ENCODE assay signal across 24 cellular contexts in the genomic region with DNA sequence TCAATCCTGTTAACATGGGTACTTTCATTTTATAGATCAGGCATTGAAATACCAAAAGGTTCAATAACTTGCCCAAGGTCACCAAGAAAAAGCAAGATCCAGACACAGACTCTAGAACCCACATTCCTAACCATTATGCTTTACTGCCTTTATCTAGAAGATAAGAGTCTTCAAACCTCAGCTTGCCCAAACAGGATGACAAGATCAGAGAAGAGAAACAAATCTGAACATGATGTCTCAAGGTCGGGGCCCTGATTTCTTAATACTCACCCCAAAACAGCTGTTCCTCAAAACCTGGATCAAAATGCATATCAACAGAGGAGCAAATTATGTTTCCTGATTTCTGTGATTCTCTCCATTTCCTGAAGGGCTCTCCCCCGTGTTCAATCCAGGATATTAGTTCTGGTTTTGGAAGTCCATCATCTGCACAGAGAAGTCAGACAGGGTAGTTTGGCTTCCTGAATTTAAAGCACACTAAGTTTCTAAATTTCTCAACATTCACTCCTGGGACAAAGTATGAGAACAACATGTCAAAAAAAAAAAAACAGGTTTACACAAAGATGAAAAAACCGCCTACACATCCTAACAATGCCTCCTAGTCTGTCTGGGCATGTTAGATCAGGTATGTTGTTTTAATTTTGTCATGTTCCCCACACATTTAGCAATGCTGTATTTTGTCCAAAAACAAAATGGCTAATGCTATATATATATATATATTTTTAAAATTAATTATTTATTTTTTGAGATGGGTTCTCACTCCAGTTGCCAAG. TPM values are rescaled to one million over a fixed set of nuclear protein-coding genes. Genes with fewer than 3 reads are reported as not detected.
DNase-seq lines count a peak whose midpoint lies in the region; ATAC-seq and TF ChIP-seq lines count a peak whose summit lies in the region.
"Had no signal": no experiment of that assay in that cellular context is flagged by ENCODE, and none has a peak within 500 bp of the region (broad histone marks: within the 10 kb centered on the region; RNA-seq: fewer than 3 reads in every experiment).

No MANE protein-coding gene starts in this region.

- H3K9me3 ChIP-seq in BLaER1 treated with 17β-estradiol and CSF1 and Interleukin-3, amounts not matched to agents 10 nM and 100 nM (replicated peaks in 1 of 11): peaks cover 5 to 21% (median 15%) of the 10 kb centered on the region in 11 experiments; a peak in 21 of 22 replicates
- no peaks in the 10 kb centered on the region for H3K9me3 ChIP-seq in CD8-positive, alpha-beta memory T cell (ENCODE audit: low read length)
- H3K9me3 ChIP-seq in colonic mucosa: no peaks in the 10 kb centered on the region
- H3K9me3 ChIP-seq: gastroesophageal sphincter, SJCRH30, uterus had no signal

- peak overlapping the region in 3 of 11 experiments; percentile 15 to 25 (median 16); a peak in 1 of 22 replicates for H3K9ac ChIP-seq in BLaER1 treated with 17β-estradiol and CSF1 and Interleukin-3, amounts not matched to agents 10 nM and 100 nM
- H3K9ac ChIP-seq in colonic mucosa (ENCODE audit: low read depth in 2 of 2, low read length in 2 of 2): no peak overlapping the region
- H3K9ac ChIP-seq: parathyroid adenoma had no signal

- H3K27ac ChIP-seq in BLaER1 treated with 17β-estradiol and CSF1 and Interleukin-3, amounts not matched to agents 10 nM and 100 nM: peak overlapping the region in 9 of 11 experiments; percentile 1 to 52 (median 37); a peak in 11 of 22 replicates
- no peak overlapping the region for H3K27ac ChIP-seq in CD8-positive, alpha-beta memory T cell (ENCODE audit: low read depth, low read length)
- peak overlapping the region; percentile 47 for H3K27ac ChIP-seq in foreskin keratinocyte
- H3K27ac ChIP-seq in colonic mucosa: no peak overlapping the region
- H3K27ac ChIP-seq: gastroesophageal sphincter, parathyroid adenoma, SJCRH30, uterus had no signal

- DNase-seq in CD8-positive, alpha-beta memory T cell: no peak
- DNase-seq in activated naive CD8-positive, alpha-beta T cell treated with anti-CD3 and anti-CD28 coated beads, Interleukin-2, amount 10 ng/mL, durations not matched to agents 7 days and 5 days: no peak
- peak; percentile 61 to 65 for DNase-seq in foreskin keratinocyte
- no peak for DNase-seq in natural killer cell
- DNase-seq in colonic mucosa: no peak
- DNase-seq in DMS53 treated with DMSO at 0.1 percent for 48 hours (lab: John Stamatoyannopoulos, UW; ENCODE audit: unreplicated experiment): no peak
- DNase-seq: ACHN; effector CD8-positive, alpha-beta T cell; hippocampal formation; KG1; left ventricle myocardium superior; NCI-H1694 treated with DMSO at 0.1 percent for 48 hours; NCI-H526; right cardiac atrium; SJCRH30; stimulated activated CD4-positive, alpha-beta T cell treated with anti-CD3 and anti-CD28 coated beads, Interleukin-4, amount 100 ng/mL, for 1 hour; stimulated activated naive B cell treated with anti-CD40 and anti-IgM and Interleukin-4, amounts not matched to agents 10 μg/mL and 1 μg/mL and 100 μg/mL, for 72 hours; uterus had no signal

- H3K4me3 Mint-ChIP-seq in CD8-positive, alpha-beta memory T cell: no peak overlapping the region
- H3K4me3 Mint-ChIP-seq in activated naive CD8-positive, alpha-beta T cell treated with anti-CD3 and anti-CD28 coated beads, Interleukin-2, amount 10 ng/mL, durations not matched to agents 7 days and 5 days: no peak overlapping the region
- H3K4me3 Mint-ChIP-seq in natural killer cell: no peak overlapping the region
- H3K4me3 Mint-ChIP-seq: brain; stimulated activated naive B cell treated with anti-CD40 and anti-IgM and Interleukin-4, amounts not matched to agents 10 μg/mL and 1 μg/mL and 100 μg/mL, for 72 hours had no signal

- TF ChIP-seq CTCF in foreskin keratinocyte (conservative IDR thresholded peaks at IDR 0.05): no peak
- no peak for TF ChIP-seq CTCF in natural killer cell (IDR thresholded peaks at IDR 0.05)
- no peak for TF ChIP-seq CTCF in colonic mucosa (IDR thresholded peaks at IDR 0.05)

- no peak for ATAC-seq in activated naive CD8-positive, alpha-beta T cell treated with anti-CD3 and anti-CD28 coated beads, Interleukin-2, amount 10 ng/mL, durations not matched to agents 7 days and 5 days (ENCODE audit: low read depth)
- ATAC-seq in foreskin keratinocyte: peak; percentile 40
- no peak for ATAC-seq in natural killer cell
- no peak for ATAC-seq in GM21447 (IDR thresholded peaks at IDR 0.05; ENCODE audit: unreplicated experiment)
- ATAC-seq: gastroesophageal sphincter; left ventricle myocardium superior; Panc1; right cardiac atrium; stimulated activated naive B cell treated with anti-CD40 and anti-IgM and Interleukin-4, amounts not matched to agents 10 μg/mL and 1 μg/mL and 100 μg/mL, for 72 hours had no signal

- peaks cover 0 to 56% (median 8%) of the 10 kb centered on the region in 3 donors for H3K36me3 Mint-ChIP-seq in CD8-positive, alpha-beta memory T cell
- H3K36me3 Mint-ChIP-seq in activated naive CD8-positive, alpha-beta T cell treated with anti-CD3 and anti-CD28 coated beads, Interleukin-2, amount 10 ng/mL, durations not matched to agents 7 days and 5 days: peaks cover 8% of the 10 kb centered on the region
- H3K36me3 Mint-ChIP-seq in natural killer cell: peaks cover 8% of the 10 kb centered on the region

- H3K27me3 ChIP-seq in BLaER1 treated with 17β-estradiol and CSF1 and Interleukin-3, amounts not matched to agents 10 nM and 100 nM: no peaks in the 10 kb centered on the region
- no peaks in the 10 kb centered on the region for H3K27me3 ChIP-seq in CD8-positive, alpha-beta memory T cell (ENCODE audit: insufficient read depth, low read length, poor library complexity, severe bottlenecking)
- no peaks in the 10 kb centered on the region for H3K27me3 ChIP-seq in foreskin keratinocyte
- no peaks in the 10 kb centered on the region for H3K27me3 ChIP-seq in colonic mucosa
- H3K27me3 ChIP-seq: gastroesophageal sphincter, SJCRH30, uterus had no signal

- no peak overlapping the region for H3K4me3 ChIP-seq in BLaER1 treated with 17β-estradiol and CSF1 and Interleukin-3, amounts not matched to agents 10 nM and 100 nM
- no peak overlapping the region for H3K4me3 ChIP-seq in CD8-positive, alpha-beta memory T cell (ENCODE audit: low read length)
- H3K4me3 ChIP-seq in colonic mucosa: no peak overlapping the region
- H3K4me3 ChIP-seq: gastroesophageal sphincter, SJCRH30, uterus had no signal

- POLR2A ChIA-PET in CD8-positive, alpha-beta memory T cell (lab: Charles Lee): no interaction called here
- POLR2A ChIA-PET in activated naive CD8-positive, alpha-beta T cell treated with anti-CD3 and anti-CD28 coated beads, Interleukin-2, amount 10 ng/mL, durations not matched to agents 7 days and 5 days (lab: Charles Lee): no interaction called here

- no peaks in the 10 kb centered on the region; a peak in 3 of 22 replicates for H4K20me1 ChIP-seq in BLaER1 treated with 17β-estradiol and CSF1 and Interleukin-3, amounts not matched to agents 10 nM and 100 nM

- H3K4me2 ChIP-seq in BLaER1 treated with 17β-estradiol and CSF1 and Interleukin-3, amounts not matched to agents 10 nM and 100 nM: peak overlapping the region in 8 of 11 experiments; percentile 4 to 58 (median 16); a peak in 9 of 22 replicates

- no peaks in the 10 kb centered on the region for H3K9me3 Mint-ChIP-seq in CD8-positive, alpha-beta memory T cell
- H3K9me3 Mint-ChIP-seq in activated naive CD8-positive, alpha-beta T cell treated with anti-CD3 and anti-CD28 coated beads, Interleukin-2, amount 10 ng/mL, durations not matched to agents 7 days and 5 days: no peaks in the 10 kb centered on the region
- H3K9me3 Mint-ChIP-seq in natural killer cell: no peaks in the 10 kb centered on the region
- H3K9me3 Mint-ChIP-seq: stimulated activated naive B cell treated with anti-CD40 and anti-IgM and Interleukin-4, amounts not matched to agents 10 μg/mL and 1 μg/mL and 100 μg/mL, for 72 hours had no signal

- peak overlapping the region in 6 of 8 donors; percentile 24 to 76 (median 50) for H3K27ac Mint-ChIP-seq in CD8-positive, alpha-beta memory T cell
- H3K27ac Mint-ChIP-seq in activated naive CD8-positive, alpha-beta T cell treated with anti-CD3 and anti-CD28 coated beads, Interleukin-2, amount 10 ng/mL, durations not matched to agents 7 days and 5 days: peak overlapping the region; percentile 26
- no peak overlapping the region for H3K27ac Mint-ChIP-seq in natural killer cell
- H3K27ac Mint-ChIP-seq: brain had no signal

- CTCF ChIA-PET in CD8-positive, alpha-beta memory T cell (lab: Charles Lee): interaction anchor here (2.2 to 2.7 kb wide), 2 partner anchors 9 to 67 kb away, joined by 6 to 12 read pairs; no protein-coding TSS in a partner anchor

- peaks cover 21 to 45% (median 29%) of the 10 kb centered on the region in 10 experiments for H3K4me1 ChIP-seq in BLaER1 treated with 17β-estradiol and CSF1 and Interleukin-3, amounts not matched to agents 10 nM and 100 nM
- H3K4me1 ChIP-seq in CD8-positive, alpha-beta memory T cell (ENCODE audit: insufficient read depth, low read length): peaks cover 5% of the 10 kb centered on the region
- H3K4me1 ChIP-seq in foreskin keratinocyte: peaks cover 14% of the 10 kb centered on the region
- H3K4me1 ChIP-seq in colonic mucosa: no peaks in the 10 kb centered on the region
- H3K4me1 ChIP-seq: gastroesophageal sphincter, parathyroid adenoma, SJCRH30, uterus had no signal

- peaks cover 5 to 19% (median 7%) of the 10 kb centered on the region in 3 donors for H3K4me1 Mint-ChIP-seq in CD8-positive, alpha-beta memory T cell
- H3K4me1 Mint-ChIP-seq in activated naive CD8-positive, alpha-beta T cell treated with anti-CD3 and anti-CD28 coated beads, Interleukin-2, amount 10 ng/mL, durations not matched to agents 7 days and 5 days: peaks cover 8% of the 10 kb centered on the region
- peaks cover 6 to 7% of the 10 kb centered on the region in 2 donors for H3K4me1 Mint-ChIP-seq in natural killer cell
- H3K4me1 Mint-ChIP-seq: brain; stimulated activated naive B cell treated with anti-CD40 and anti-IgM and Interleukin-4, amounts not matched to agents 10 μg/mL and 1 μg/mL and 100 μg/mL, for 72 hours had no signal

- intact Hi-C loops in natural killer cell (cut with micrococcal nuclease) (no loop called here), colonic mucosa (cut with DNase I) (no loop called here)

- H3K27me3 Mint-ChIP-seq in CD8-positive, alpha-beta memory T cell: no peaks in the 10 kb centered on the region
- H3K27me3 Mint-ChIP-seq in activated naive CD8-positive, alpha-beta T cell treated with anti-CD3 and anti-CD28 coated beads, Interleukin-2, amount 10 ng/mL, durations not matched to agents 7 days and 5 days: no peaks in the 10 kb centered on the region
- H3K27me3 Mint-ChIP-seq in natural killer cell (ENCODE audit: low read depth in 2 of 2): no peaks in the 10 kb centered on the region
- H3K27me3 Mint-ChIP-seq: brain; stimulated activated naive B cell treated with anti-CD40 and anti-IgM and Interleukin-4, amounts not matched to agents 10 μg/mL and 1 μg/mL and 100 μg/mL, for 72 hours had no signal

- peaks cover 53 to 87% (median 75%) of the 10 kb centered on the region in 11 experiments for H3K36me3 ChIP-seq in BLaER1 treated with 17β-estradiol and CSF1 and Interleukin-3, amounts not matched to agents 10 nM and 100 nM
- H3K36me3 ChIP-seq in CD8-positive, alpha-beta memory T cell (ENCODE audit: insufficient read depth, low read length): peaks cover 24% of the 10 kb centered on the region
- no peaks in the 10 kb centered on the region for H3K36me3 ChIP-seq in colonic mucosa
- H3K36me3 ChIP-seq: SJCRH30, uterus had no signal

RNA-seq across cellular contexts. Expression of a gene that starts 16.2 kb away (rescaled TPM):
- 1 to 10 TPM; 8.5 to 9.2 TPM for total RNA-seq in CD8-positive, alpha-beta memory T cell
- polyA plus RNA-seq in CD8-positive, alpha-beta memory T cell: 17.3 TPM
- total RNA-seq in activated naive CD8-positive, alpha-beta T cell treated with anti-CD3 and anti-CD28 coated beads, Interleukin-2, amount 10 ng/mL, durations not matched to agents 7 days and 5 days: 10 to 100 TPM in 1 of 2 experiments, 1 to 10 TPM in 1; 9.5 to 10.3 TPM
- 5.5 and 5.6 TPM in 2 replicates for total RNA-seq in foreskin keratinocyte
- polyA plus RNA-seq in foreskin keratinocyte: 2.8 TPM in 2 replicates
- total RNA-seq in natural killer cell: 1 to 10 TPM; 3.2 to 9.1 (median 4.6) TPM
- 1 to 10 TPM; 4.8 to 5.4 TPM for total RNA-seq in colonic mucosa

RNA-seq across cellular contexts. Expression of a gene that starts 46.0 kb away (rescaled TPM):
- 10 to 100 TPM; 91.1 to 92.1 TPM for total RNA-seq in CD8-positive, alpha-beta memory T cell
- polyA plus RNA-seq in CD8-positive, alpha-beta memory T cell: 113 TPM
- total RNA-seq in activated naive CD8-positive, alpha-beta T cell treated with anti-CD3 and anti-CD28 coated beads, Interleukin-2, amount 10 ng/mL, durations not matched to agents 7 days and 5 days: 10 to 100 TPM; 56.6 to 56.8 TPM
- 261 and 283 TPM in 2 replicates for total RNA-seq in foreskin keratinocyte
- 179 and 181 TPM in 2 replicates for polyA plus RNA-seq in foreskin keratinocyte
- total RNA-seq in natural killer cell: 10 to 100 TPM; 54.0 to 82.0 (median 62.7) TPM
- total RNA-seq in colonic mucosa: 100 to 1,000 TPM; 218 to 485 TPM

RNA-seq across cellular contexts. Expression of a gene that starts 51.8 kb away (rescaled TPM):
- total RNA-seq in CD8-positive, alpha-beta memory T cell: 1 to 10 TPM; 1.4 to 1.8 TPM
- 1.7 TPM for polyA plus RNA-seq in CD8-positive, alpha-beta memory T cell
- total RNA-seq in activated naive CD8-positive, alpha-beta T cell treated with anti-CD3 and anti-CD28 coated beads, Interleukin-2, amount 10 ng/mL, durations not matched to agents 7 days and 5 days: 1 to 10 TPM; 1.0 to 1.4 TPM
- total RNA-seq in foreskin keratinocyte: 1.7 and 3.0 TPM in 2 replicates
- 0.95 and 1.1 TPM in 2 replicates for polyA plus RNA-seq in foreskin keratinocyte
- total RNA-seq in natural killer cell: 1 to 10 TPM; 1.2 to 1.7 (median 1.4) TPM
- total RNA-seq in colonic mucosa: 1 to 10 TPM in 1 of 2 donors, under 1 TPM in 1; 0.96 to 1.0 TPM

Comparison
In these comparisons a context has a peak if more than half of its experiments do, and no peak if none do; other contexts are left out.
1. H3K27ac ChIP-seq: peak in BLaER1 treated with 17β-estradiol and CSF1 and Interleukin-3, amounts not matched to agents 10 nM and 100 nM (9 of 11) and foreskin keratinocyte (single experiment); none in CD8-positive, alpha-beta memory T cell (single experiment) and colonic mucosa (single experiment).
2. DNase-seq: peak in foreskin keratinocyte (2 of 2); none in CD8-positive, alpha-beta memory T cell (0 of 5), activated naive CD8-positive, alpha-beta T cell treated with anti-CD3 and anti-CD28 coated beads, Interleukin-2, amount 10 ng/mL, durations not matched to agents 7 days and 5 days (single experiment), natural killer cell (single experiment), colonic mucosa (single experiment) and DMS53 treated with DMSO at 0.1 percent for 48 hours (single experiment).
3. H3K27ac Mint-ChIP-seq: peak in CD8-positive, alpha-beta memory T cell (6 of 8) and activated naive CD8-positive, alpha-beta T cell treated with anti-CD3 and anti-CD28 coated beads, Interleukin-2, amount 10 ng/mL, durations not matched to agents 7 days and 5 days (single experiment); none in natural killer cell (0 of 2).